Comparison of ENCODE assay signal across 8 cellular contexts in the genomic region with DNA sequence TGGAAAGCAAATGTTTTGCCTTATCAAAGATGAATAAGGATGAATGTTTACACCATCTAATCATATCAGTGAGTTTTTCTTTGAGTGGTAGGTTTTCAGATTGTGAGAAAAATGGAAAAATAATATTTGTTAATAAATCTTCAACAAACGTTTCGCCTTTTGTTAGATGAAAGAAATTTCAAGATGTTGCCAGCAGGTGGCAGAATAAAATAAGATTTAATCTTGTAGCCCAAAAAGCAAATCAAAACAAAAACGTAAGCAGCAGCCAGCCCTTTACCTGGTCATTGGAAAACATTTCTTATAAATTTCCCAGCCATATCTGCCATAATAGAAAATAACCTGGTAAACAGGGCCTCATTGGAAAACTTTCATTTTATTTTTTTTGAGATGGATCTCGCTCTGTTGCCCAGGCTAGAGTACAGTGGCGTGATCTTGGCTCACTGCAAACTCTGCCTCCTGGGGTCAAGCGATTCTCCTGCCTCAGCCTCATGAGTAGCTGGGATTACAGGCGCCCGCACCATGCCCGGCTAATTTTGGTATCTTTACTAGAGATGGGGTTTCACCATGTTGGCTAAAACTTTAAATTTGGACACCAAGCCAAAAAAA. TPM values are rescaled to one million over a fixed set of nuclear protein-coding genes. Genes with fewer than 3 reads are reported as not detected.
DNase-seq lines count a peak whose midpoint lies in the region; ATAC-seq, FAIRE-seq and TF ChIP-seq lines count a peak whose summit lies in the region.

No MANE protein-coding gene starts in this region.

- peak; percentile 10 for TF ChIP-seq CTCF in astrocyte of the cerebellum (IDR thresholded peaks at IDR 0.05; ENCODE audit: low read depth, low read length, missing control alignments)

- no peak overlapping the region for H3K4me3 ChIP-seq in astrocyte of the cerebellum (ENCODE audit: low read depth, low read length)

- in situ Hi-C loops in astrocyte of the cerebellum (cut with HindIII; ENCODE audit: low sequenced_read_pairs): no loop called here

- no peak for TF ChIP-seq POLR2A in GM12891 (IDR thresholded peaks at IDR 0.05; ENCODE audit: low read depth, low read length)

- DNase-seq in AG20443 (ENCODE audit: low spot score) (peak; percentile 60), GM12891 (ENCODE audit: insufficient read length, low spot score) (peak; percentile 26), NCI-H2196 (lab: John Stamatoyannopoulos, UW; ENCODE audit: unreplicated experiment) (peak; percentile 78), astrocyte of the cerebellum (ENCODE audit: low read depth) (peak; percentile 37), kidney glomerular epithelial cell (lab: John Stamatoyannopoulos, UW) (peak; percentile 44), urothelium cell line (ENCODE audit: low spot score) (peak; percentile 43)

- FAIRE-seq in GM12891 (lab: Jason Lieb, UNC) (no peak), urothelium cell line (lab: Jason Lieb, UNC) (no peak)

- ATAC-seq in GM19395 (IDR thresholded peaks at IDR 0.05; ENCODE audit: unreplicated experiment): no peak
- ATAC-seq in GM21526 (IDR thresholded peaks at IDR 0.05; ENCODE audit: low FRiP score, unreplicated experiment): no peak

TF ChIP-seq in GM12891, 5 proteins besides CTCF, POLR2A, EP300 and RAD21:
- TF ChIP-seq SPI1 (IDR thresholded peaks at IDR 0.05; ENCODE audit: low read depth, low read length) (no peak), TAF1 (IDR thresholded peaks at IDR 0.05; ENCODE audit: low read depth, low read length) (no peak), POU2F2 (IDR thresholded peaks at IDR 0.05; ENCODE audit: low read depth, low read length) (no peak), PAX5 (IDR thresholded peaks at IDR 0.05; ENCODE audit: insufficient read depth, low read length, severe bottlenecking) (no peak), POLR2AphosphoS5 (IDR thresholded peaks at IDR 0.05; ENCODE audit: low read depth, low read length) (no peak)

RNA-seq across cellular contexts. Expression of gene TMEM120B, which starts 15.4 kb away (rescaled TPM):
- polyA plus RNA-seq in GM12891 (2012; ENCODE audit: low read depth, missing spikeins): 5.2 TPM

RNA-seq across cellular contexts. Expression of gene MORN3, which starts 27.7 kb away (rescaled TPM):
- polyA plus RNA-seq in GM12891 (2012; ENCODE audit: low read depth, missing spikeins): 0.39 TPM

Comparison
In these comparisons a context has a peak if more than half of its experiments do, and no peak if none do; other contexts are left out.
1. DNase-seq: peak in every context shown above with its lines; median percentile 78 in NCI-H2196; 60 in AG20443; 44 in kidney glomerular epithelial cell; 43 in urothelium cell line; 37 in astrocyte of the cerebellum; 26 in GM12891.